ENCODE assay signal across 1 cellular context in the genomic region with DNA sequence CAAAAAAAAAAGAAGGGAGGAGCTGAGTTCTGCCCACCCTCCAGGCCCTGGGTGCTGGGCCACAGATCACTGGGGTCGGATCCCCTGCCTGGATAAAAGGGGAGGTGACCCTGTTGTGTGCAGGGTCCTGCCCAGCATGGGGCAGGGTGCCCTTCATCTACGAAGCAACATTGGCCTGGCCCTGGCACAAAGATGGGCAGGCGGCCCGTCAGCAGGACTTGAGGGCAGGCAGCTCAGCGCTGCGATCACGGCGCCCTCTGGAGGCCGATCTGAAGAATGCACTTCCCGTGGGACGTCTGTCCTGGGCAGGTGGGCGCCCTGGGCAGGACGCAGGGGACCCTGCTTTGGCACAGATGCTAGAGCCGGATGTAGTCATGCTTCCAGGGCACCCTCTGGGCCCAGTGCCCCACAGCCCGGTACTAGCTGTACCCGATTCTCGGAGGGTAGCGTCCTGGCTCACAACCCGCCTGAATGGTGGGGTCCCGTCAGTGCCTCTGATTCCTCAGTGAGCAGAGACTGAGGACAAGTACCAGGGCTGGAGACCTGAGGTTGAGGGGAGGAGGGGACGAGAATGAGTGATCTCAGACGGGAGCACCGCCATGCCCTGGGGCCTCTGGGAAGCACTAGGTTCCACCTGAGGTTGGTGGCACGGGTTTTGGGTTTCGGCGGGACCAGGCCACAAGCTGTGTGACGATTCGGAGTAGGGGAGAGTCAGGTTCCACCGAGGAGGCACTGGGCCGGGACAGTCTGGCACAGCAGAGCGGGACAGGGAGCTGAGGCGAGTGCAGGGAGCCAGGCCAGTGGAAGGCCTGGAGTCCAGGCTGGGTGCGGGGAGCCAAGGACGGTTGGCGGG.
A peak's percentile ranks its signal among the peaks of the same experiment; 100 is the strongest.
TF ChIP-seq lines count a peak whose summit lies in the region.

No MANE protein-coding gene starts in this region.

TF ChIP-seq in HEK293, 187 proteins besides CTCF, POLR2A, EP300 and RAD21 (continued from another document):
- TF ChIP-seq, protein P1, sequence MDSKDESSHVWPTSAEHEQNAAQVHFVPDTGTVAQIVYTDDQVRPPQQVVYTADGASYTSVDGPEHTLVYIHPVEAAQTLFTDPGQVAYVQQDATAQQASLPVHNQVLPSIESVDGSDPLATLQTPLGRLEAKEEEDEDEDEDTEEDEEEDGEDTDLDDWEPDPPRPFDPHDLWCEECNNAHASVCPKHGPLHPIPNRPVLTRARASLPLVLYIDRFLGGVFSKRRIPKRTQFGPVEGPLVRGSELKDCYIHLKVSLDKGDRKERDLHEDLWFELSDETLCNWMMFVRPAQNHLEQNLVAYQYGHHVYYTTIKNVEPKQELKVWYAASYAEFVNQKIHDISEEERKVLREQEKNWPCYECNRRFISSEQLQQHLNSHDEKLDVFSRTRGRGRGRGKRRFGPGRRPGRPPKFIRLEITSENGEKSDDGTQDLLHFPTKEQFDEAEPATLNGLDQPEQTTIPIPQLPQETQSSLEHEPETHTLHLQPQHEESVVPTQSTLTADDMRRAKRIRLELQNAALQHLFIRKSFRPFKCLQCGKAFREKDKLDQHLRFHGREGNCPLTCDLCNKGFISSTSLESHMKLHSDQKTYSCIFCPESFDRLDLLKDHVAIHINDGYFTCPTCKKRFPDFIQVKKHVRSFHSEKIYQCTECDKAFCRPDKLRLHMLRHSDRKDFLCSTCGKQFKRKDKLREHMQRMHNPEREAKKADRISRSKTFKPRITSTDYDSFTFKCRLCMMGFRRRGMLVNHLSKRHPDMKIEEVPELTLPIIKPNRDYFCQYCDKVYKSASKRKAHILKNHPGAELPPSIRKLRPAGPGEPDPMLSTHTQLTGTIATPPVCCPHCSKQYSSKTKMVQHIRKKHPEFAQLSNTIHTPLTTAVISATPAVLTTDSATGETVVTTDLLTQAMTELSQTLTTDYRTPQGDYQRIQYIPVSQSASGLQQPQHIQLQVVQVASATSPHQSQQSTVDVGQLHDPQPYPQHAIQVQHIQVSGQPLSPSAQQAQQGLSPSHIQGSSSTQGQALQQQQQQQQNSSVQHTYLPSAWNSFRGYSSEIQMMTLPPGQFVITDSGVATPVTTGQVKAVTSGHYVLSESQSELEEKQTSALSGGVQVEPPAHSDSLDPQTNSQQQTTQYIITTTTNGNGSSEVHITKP (tag by site-specific recombination; IDR thresholded peaks at IDR 0.05), result peak; percentile 57
- TF ChIP-seq ZFP69B (tag by site-specific recombination; IDR thresholded peaks at IDR 0.05), result no peak
- TF ChIP-seq ZNF10 (tag by site-specific recombination; IDR thresholded peaks at IDR 0.05), result peak; percentile 20; the same call in 1 of the 2 replicates
- TF ChIP-seq ZNF2 (tag by site-specific recombination; IDR thresholded peaks at IDR 0.05), result peak; percentile 84
- TF ChIP-seq ZBTB1 (tag by site-specific recombination; IDR thresholded peaks at IDR 0.05), result no peak
- TF ChIP-seq ELK4 (IDR thresholded peaks at IDR 0.05; ENCODE audit: borderline replicate concordance, low read depth, low read length), result no peak
- TF ChIP-seq YY2 (tag by site-specific recombination; IDR thresholded peaks at IDR 0.05), result no peak
- TF ChIP-seq ZNF433 (tag by site-specific recombination; IDR thresholded peaks at IDR 0.05; ENCODE audit: low read depth), result no peak
- TF ChIP-seq ZNF473 (tag by site-specific recombination; IDR thresholded peaks at IDR 0.05), result no peak
- no peak for TF ChIP-seq MYNN (tag by site-specific recombination; IDR thresholded peaks at IDR 0.05; ENCODE audit: borderline replicate concordance)
- TF ChIP-seq, protein P2, sequence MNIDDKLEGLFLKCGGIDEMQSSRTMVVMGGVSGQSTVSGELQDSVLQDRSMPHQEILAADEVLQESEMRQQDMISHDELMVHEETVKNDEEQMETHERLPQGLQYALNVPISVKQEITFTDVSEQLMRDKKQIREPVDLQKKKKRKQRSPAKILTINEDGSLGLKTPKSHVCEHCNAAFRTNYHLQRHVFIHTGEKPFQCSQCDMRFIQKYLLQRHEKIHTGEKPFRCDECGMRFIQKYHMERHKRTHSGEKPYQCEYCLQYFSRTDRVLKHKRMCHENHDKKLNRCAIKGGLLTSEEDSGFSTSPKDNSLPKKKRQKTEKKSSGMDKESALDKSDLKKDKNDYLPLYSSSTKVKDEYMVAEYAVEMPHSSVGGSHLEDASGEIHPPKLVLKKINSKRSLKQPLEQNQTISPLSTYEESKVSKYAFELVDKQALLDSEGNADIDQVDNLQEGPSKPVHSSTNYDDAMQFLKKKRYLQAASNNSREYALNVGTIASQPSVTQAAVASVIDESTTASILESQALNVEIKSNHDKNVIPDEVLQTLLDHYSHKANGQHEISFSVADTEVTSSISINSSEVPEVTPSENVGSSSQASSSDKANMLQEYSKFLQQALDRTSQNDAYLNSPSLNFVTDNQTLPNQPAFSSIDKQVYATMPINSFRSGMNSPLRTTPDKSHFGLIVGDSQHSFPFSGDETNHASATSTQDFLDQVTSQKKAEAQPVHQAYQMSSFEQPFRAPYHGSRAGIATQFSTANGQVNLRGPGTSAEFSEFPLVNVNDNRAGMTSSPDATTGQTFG (tag by site-specific recombination; IDR thresholded peaks at IDR 0.05; ENCODE audit: borderline replicate concordance), result no peak
- no peak for TF ChIP-seq ZBTB26 (tag by site-specific recombination; optimal IDR thresholded peaks at IDR 0.05)
